In the genomic region with DNA sequence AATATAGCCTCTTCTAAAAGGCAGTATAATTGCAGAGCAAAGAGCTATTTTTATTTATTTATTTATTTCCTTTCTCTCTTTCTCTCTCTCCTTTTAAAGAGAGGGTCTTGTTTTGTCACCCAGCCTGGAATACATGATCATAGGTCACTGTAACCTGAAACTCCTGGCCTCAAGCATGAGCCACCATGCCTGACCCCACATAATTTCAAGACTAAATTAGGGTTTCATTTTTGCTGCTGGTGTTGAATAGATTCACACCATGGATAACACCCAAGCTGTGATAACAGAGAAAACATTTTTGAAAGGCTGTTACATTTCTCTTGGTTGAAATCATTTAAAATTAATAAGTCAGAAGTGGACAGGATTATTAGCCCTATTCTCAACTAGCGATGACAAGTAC, we compare ENCODE assay signal across 21 cellular contexts.
DNase-seq lines count a peak whose midpoint lies in the region; ATAC-seq, FAIRE-seq and TF ChIP-seq lines count a peak whose summit lies in the region.
"Had no signal": no experiment of that assay in that cellular context is flagged by ENCODE, and none has a peak within 500 bp of the region (broad histone marks: within the 10 kb centered on the region; RNA-seq: fewer than 3 reads in every experiment).

No MANE protein-coding gene starts in this region.

- H3K9me3 Mint-ChIP-seq in type B pancreatic cell: no peaks in the 10 kb centered on the region
- peaks cover 0 to 3% (median 0%) of the 10 kb centered on the region in 11 donors for H3K9me3 Mint-ChIP-seq in naive thymus-derived CD4-positive, alpha-beta T cell
- H3K9me3 Mint-ChIP-seq: activated T-helper 1 cell treated with anti-CD3 and anti-CD28 coated beads, Interleukin-12 subunit alpha, Interleukin-12 subunit beta, Interleukin-2, Interleukin-4 antibody, amounts not matched to agents 30 ng/mL and 10 ng/mL and 1 ng/mL, durations not matched to agents 14 hours and 24 hours and 36 hours had no signal

- ATAC-seq in GM19438 (IDR thresholded peaks at IDR 0.05; ENCODE audit: low read depth, unreplicated experiment) (peak; percentile 99), HG02610 (IDR thresholded peaks at IDR 0.05; ENCODE audit: unreplicated experiment) (peak; percentile 65), HG03378 (IDR thresholded peaks at IDR 0.05; ENCODE audit: unreplicated experiment) (peak; percentile 96), T-helper 17 cell (no peak)
- ATAC-seq in naive thymus-derived CD4-positive, alpha-beta T cell: no peak
- ATAC-seq: A549, gastroesophageal sphincter had no signal

- intact Hi-C loops in naive thymus-derived CD4-positive, alpha-beta T cell (cut with micrococcal nuclease): no loop called here

- POLR2A ChIA-PET in naive thymus-derived CD4-positive, alpha-beta T cell (lab: Charles Lee): no interaction called here

- no peak for TF ChIP-seq POLR2A in GM12891 (IDR thresholded peaks at IDR 0.05; ENCODE audit: low read depth, low read length)

- peak; percentile 3 for DNase-seq in GM12891 (ENCODE audit: insufficient read length, low spot score)
- no peak for DNase-seq in type B pancreatic cell (ENCODE audit: extremely low spot score, unreplicated experiment)
- DNase-seq in T-helper 17 cell: no peak
- no peak for DNase-seq in naive thymus-derived CD4-positive, alpha-beta T cell
- no peak for DNase-seq in occipital lobe (lab: John Stamatoyannopoulos, UW)
- DNase-seq: activated CD4-positive, alpha-beta T cell treated with anti-CD3 and anti-CD28 coated beads, Interleukin-2, amount 50 U/mL, for 48 hours; CD4-positive, alpha-beta memory T cell; GM23248; NCI-H1694 treated with DMSO at 0.1 percent for 48 hours; OCI-M1 had no signal

- no peak overlapping the region for H3K4me3 ChIP-seq in naive thymus-derived CD4-positive, alpha-beta T cell (ENCODE audit: low read length)
- H3K4me3 ChIP-seq: A549, gastroesophageal sphincter, GM23248, right atrium auricular region, SK-N-MC, thoracic aorta had no signal

- H3K4me3 Mint-ChIP-seq in type B pancreatic cell (no peak overlapping the region), T-helper 17 cell (no peak overlapping the region)
- no peak overlapping the region for H3K4me3 Mint-ChIP-seq in naive thymus-derived CD4-positive, alpha-beta T cell
- H3K4me3 Mint-ChIP-seq: activated T-helper 1 cell treated with anti-CD3 and anti-CD28 coated beads, Interleukin-12 subunit alpha, Interleukin-12 subunit beta, Interleukin-2, Interleukin-4 antibody, amounts not matched to agents 30 ng/mL and 10 ng/mL and 1 ng/mL, durations not matched to agents 14 hours and 24 hours and 36 hours; CD4-positive, alpha-beta memory T cell; neural crest cell had no signal

- no peaks in the 10 kb centered on the region for H3K4me1 Mint-ChIP-seq in type B pancreatic cell (ENCODE audit: unreplicated experiment)
- H3K4me1 Mint-ChIP-seq in T-helper 17 cell: peaks cover 2% of the 10 kb centered on the region
- peaks cover 0 to 2% (median 0%) of the 10 kb centered on the region in 7 donors for H3K4me1 Mint-ChIP-seq in naive thymus-derived CD4-positive, alpha-beta T cell
- H3K4me1 Mint-ChIP-seq: CD4-positive, alpha-beta memory T cell had no signal

- peak; percentile 84 for FAIRE-seq in GM12891 (lab: Jason Lieb, UNC)
- FAIRE-seq: A549, TTC549 had no signal

- no peak overlapping the region for H3K27ac ChIP-seq in naive thymus-derived CD4-positive, alpha-beta T cell (ENCODE audit: low read depth, low read length)
- H3K27ac ChIP-seq: A549, gastroesophageal sphincter, GM23248, right atrium auricular region, SK-N-MC, thoracic aorta had no signal

- H3K27ac Mint-ChIP-seq in type B pancreatic cell (no peak overlapping the region), T-helper 17 cell (no peak overlapping the region)
- H3K27ac Mint-ChIP-seq in naive thymus-derived CD4-positive, alpha-beta T cell: no peak overlapping the region
- H3K27ac Mint-ChIP-seq: activated T-helper 1 cell treated with anti-CD3 and anti-CD28 coated beads, Interleukin-12 subunit alpha, Interleukin-12 subunit beta, Interleukin-2, Interleukin-4 antibody, amounts not matched to agents 30 ng/mL and 10 ng/mL and 1 ng/mL, durations not matched to agents 14 hours and 24 hours and 36 hours; CD4-positive, alpha-beta memory T cell had no signal

- no peaks in the 10 kb centered on the region for H3K9me3 ChIP-seq in T-helper 17 cell (ENCODE audit: control insufficient read depth, low read length, poor library complexity, severe bottlenecking)
- no peaks in the 10 kb centered on the region for H3K9me3 ChIP-seq in naive thymus-derived CD4-positive, alpha-beta T cell (ENCODE audit: control insufficient read depth in 2 of 3, low read length in 3 of 3)
- H3K9me3 ChIP-seq: A549, right atrium auricular region, thoracic aorta had no signal

- H3K36me3 Mint-ChIP-seq in type B pancreatic cell (no peaks in the 10 kb centered on the region), T-helper 17 cell (ENCODE audit: low read depth) (no peaks in the 10 kb centered on the region)
- H3K36me3 Mint-ChIP-seq in naive thymus-derived CD4-positive, alpha-beta T cell: no peaks in the 10 kb centered on the region
- H3K36me3 Mint-ChIP-seq: CD4-positive, alpha-beta memory T cell had no signal

- no peaks in the 10 kb centered on the region for H3K27me3 ChIP-seq in naive thymus-derived CD4-positive, alpha-beta T cell (ENCODE audit: control insufficient read depth in 2 of 2, insufficient read depth in 2 of 2, low read length in 2 of 2)
- H3K27me3 ChIP-seq: gastroesophageal sphincter, right atrium auricular region had no signal

- no peak for TF ChIP-seq CTCF in type B pancreatic cell (conservative IDR thresholded peaks at IDR 0.05)

- H3K27me3 Mint-ChIP-seq in type B pancreatic cell (no peaks in the 10 kb centered on the region), T-helper 17 cell (peaks cover 12% of the 10 kb centered on the region)
- H3K27me3 Mint-ChIP-seq in naive thymus-derived CD4-positive, alpha-beta T cell: peaks cover 0 to 49% (median 10%) of the 10 kb centered on the region in 5 donors

- CTCF ChIA-PET in naive thymus-derived CD4-positive, alpha-beta T cell (lab: Charles Lee): no interaction called here

- no peaks in the 10 kb centered on the region for H3K36me3 ChIP-seq in naive thymus-derived CD4-positive, alpha-beta T cell (ENCODE audit: control insufficient read depth in 2 of 3, insufficient read depth in 3 of 3, low read length in 3 of 3)
- H3K36me3 ChIP-seq: gastroesophageal sphincter, right atrium auricular region, thoracic aorta had no signal

- no peaks in the 10 kb centered on the region for H3K4me1 ChIP-seq in naive thymus-derived CD4-positive, alpha-beta T cell (ENCODE audit: control insufficient read depth in 2 of 2, insufficient read depth in 2 of 2, low read length in 2 of 2)
- H3K4me1 ChIP-seq: A549, gastroesophageal sphincter, right atrium auricular region had no signal

TF ChIP-seq in GM12891, 5 proteins besides CTCF, POLR2A, EP300 and RAD21:
- TF ChIP-seq POLR2AphosphoS5 (IDR thresholded peaks at IDR 0.05; ENCODE audit: low read depth, low read length): no peak
- peak; percentile 66 for TF ChIP-seq PAX5 (IDR thresholded peaks at IDR 0.05; ENCODE audit: insufficient read depth, low read length, severe bottlenecking)

Comparison
In these comparisons a context has a peak if more than half of its experiments do, and no peak if none do; other contexts are left out.
1. ATAC-seq: peak in GM19438 (single experiment), HG02610 (single experiment) and HG03378 (single experiment); none in T-helper 17 cell (single experiment) and naive thymus-derived CD4-positive, alpha-beta T cell (single experiment).